9 cellular contexts compared by ENCODE assay signal in genomic region chr2:113156278-113157107, GRCh38. TPM values are rescaled to one million over a fixed set of nuclear protein-coding genes. Genes with fewer than 3 reads are reported as not detected.
DNase-seq lines count a peak whose midpoint lies in the region; ATAC-seq, FAIRE-seq and TF ChIP-seq lines count a peak whose summit lies in the region.
"Had no signal": no experiment of that assay in that cellular context is flagged by ENCODE, and none has a peak within 500 bp of the region (broad histone marks: within the 10 kb centered on the region; RNA-seq: fewer than 3 reads in every experiment).

No MANE protein-coding gene starts in this region.

- no peak overlapping the region for H3K27ac Mint-ChIP-seq in HFFc6
- peak overlapping the region; percentile 71 for H3K27ac Mint-ChIP-seq in activated naive CD8-positive, alpha-beta T cell treated with anti-CD3 and anti-CD28 coated beads, Interleukin-2, amount 10 ng/mL, durations not matched to agents 7 days and 5 days

- H3K27me3 ChIP-seq in BLaER1 (peaks cover 34% of the 10 kb centered on the region), mesenchymal stem cell (ENCODE audit: control insufficient read depth in 1 of 2, insufficient read depth in 1 of 2, low read length in 2 of 2) (no peaks in the 10 kb centered on the region)

- no peak overlapping the region for H2BK5ac ChIP-seq in mesenchymal stem cell (ENCODE audit: low read depth, low read length, poor library complexity, severe bottlenecking)

- no peak overlapping the region for H3K27ac ChIP-seq in BLaER1
- no peak overlapping the region for H3K27ac ChIP-seq in mesenchymal stem cell (ENCODE audit: low read length, poor library complexity, severe bottlenecking)

- H3K9me3 ChIP-seq in BLaER1 (no peaks in the 10 kb centered on the region), mesenchymal stem cell (ENCODE audit: control insufficient read depth, low read length) (no peaks in the 10 kb centered on the region)

- H3K9ac ChIP-seq in BLaER1 (no peak overlapping the region), mesenchymal stem cell (ENCODE audit: low read length) (no peak overlapping the region)

- POLR2A ChIA-PET in activated naive CD8-positive, alpha-beta T cell treated with anti-CD3 and anti-CD28 coated beads, Interleukin-2, amount 10 ng/mL, durations not matched to agents 7 days and 5 days (lab: Charles Lee), result interaction anchor here (1.5 to 4.4 kb wide), 4 partner anchors 10 to 43 kb away, joined by 7 to 85 read pairs (median 35); partner anchors contain the start of gene PSD4

- no peaks in the 10 kb centered on the region for H3K9me3 Mint-ChIP-seq in HFFc6
- H3K9me3 Mint-ChIP-seq in activated naive CD8-positive, alpha-beta T cell treated with anti-CD3 and anti-CD28 coated beads, Interleukin-2, amount 10 ng/mL, durations not matched to agents 7 days and 5 days, result no peaks in the 10 kb centered on the region

- H3K4me2 ChIP-seq in BLaER1 (peak overlapping the region; percentile 95), mesenchymal stem cell (ENCODE audit: low read length, poor library complexity, severe bottlenecking) (peak overlapping the region; percentile 79)

- TF ChIP-seq POLR2A in GM18505 (IDR thresholded peaks at IDR 0.05; ENCODE audit: borderline replicate concordance, extremely low read depth, insufficient read depth, insufficient read length), result no peak

- no peak for FAIRE-seq in RCC 7860 (lab: Jason Lieb, UNC)

- H2BK120ac ChIP-seq in mesenchymal stem cell (ENCODE audit: low read depth, low read length), result no peak overlapping the region

- H3K18ac ChIP-seq in mesenchymal stem cell (ENCODE audit: low read depth in 1 of 2, low read length in 2 of 2), result no peak overlapping the region

- peaks cover 19% of the 10 kb centered on the region for H3K4me1 Mint-ChIP-seq in HFFc6 (ENCODE audit: low read depth)
- peaks cover 22% of the 10 kb centered on the region for H3K4me1 Mint-ChIP-seq in activated naive CD8-positive, alpha-beta T cell treated with anti-CD3 and anti-CD28 coated beads, Interleukin-2, amount 10 ng/mL, durations not matched to agents 7 days and 5 days

- no peak overlapping the region for H4K91ac ChIP-seq in mesenchymal stem cell (ENCODE audit: low read length)

- ATAC-seq in activated naive CD8-positive, alpha-beta T cell treated with anti-CD3 and anti-CD28 coated beads, Interleukin-2, amount 10 ng/mL, durations not matched to agents 7 days and 5 days (ENCODE audit: low read depth), result no peak
- ATAC-seq in GM18505 (IDR thresholded peaks at IDR 0.05; ENCODE audit: unreplicated experiment), result no peak

- H4K8ac ChIP-seq in mesenchymal stem cell (ENCODE audit: low read length), result no peak overlapping the region

- no peaks in the 10 kb centered on the region for H3K36me3 ChIP-seq in BLaER1
- H3K36me3 ChIP-seq in mesenchymal stem cell (ENCODE audit: control insufficient read depth in 1 of 2, insufficient read depth in 2 of 2, low read depth in 1 of 2, low read length in 2 of 2), result no peaks in the 10 kb centered on the region

- H2BK12ac ChIP-seq in mesenchymal stem cell (ENCODE audit: low read length in 2 of 2), result no peak overlapping the region

- DNase-seq in HFFc6 (no peak), mesenchymal stem cell (no peak), ureter (ENCODE audit: low spot score) (no peak), OCI-M2 (lab: John Stamatoyannopoulos, UW; ENCODE audit: unreplicated experiment) (no peak), RCC 7860 (ENCODE audit: low spot score) (no peak)
- DNase-seq in activated naive CD8-positive, alpha-beta T cell treated with anti-CD3 and anti-CD28 coated beads, Interleukin-2, amount 10 ng/mL, durations not matched to agents 7 days and 5 days, result no peak

- no peaks in the 10 kb centered on the region for H4K20me1 ChIP-seq in BLaER1

- no peak overlapping the region for H2AK5ac ChIP-seq in mesenchymal stem cell (ENCODE audit: low read length, severe bottlenecking)

- no peaks in the 10 kb centered on the region for H3K79me1 ChIP-seq in mesenchymal stem cell (replicated peaks; ENCODE audit: low read length, poor library complexity, severe bottlenecking)

- peak overlapping the region; percentile 70 for H3K4me3 ChIP-seq in BLaER1
- peak overlapping the region; percentile 39 to 76 for H3K4me3 ChIP-seq in mesenchymal stem cell (ENCODE audit: insufficient read depth in 1 of 2, low read depth in 1 of 2, low read length in 2 of 2)

- H2AFZ ChIP-seq in mesenchymal stem cell (ENCODE audit: low read depth, low read length), result no peak overlapping the region

- no peak overlapping the region for H2BK15ac ChIP-seq in mesenchymal stem cell (ENCODE audit: low read depth, poor library complexity, severe bottlenecking)

- no peak for TF ChIP-seq CTCF in HFFc6 (IDR thresholded peaks at IDR 0.05)

- H3K14ac ChIP-seq in mesenchymal stem cell (ENCODE audit: low read length in 2 of 2), result no peak overlapping the region

- peak overlapping the region; percentile 43 for H3K4me3 Mint-ChIP-seq in HFFc6
- H3K4me3 Mint-ChIP-seq in activated naive CD8-positive, alpha-beta T cell treated with anti-CD3 and anti-CD28 coated beads, Interleukin-2, amount 10 ng/mL, durations not matched to agents 7 days and 5 days, result peak overlapping the region; percentile 76

- peaks cover 15% of the 10 kb centered on the region for H3K4me1 ChIP-seq in BLaER1
- H3K4me1 ChIP-seq in mesenchymal stem cell (ENCODE audit: control insufficient read depth, insufficient read depth, low read depth, low read length), result peaks cover 9% of the 10 kb centered on the region

- WGBS in mesenchymal stem cell, result 65% methylated on average over 7 of the region's 9 CpGs

- H3K4ac ChIP-seq in mesenchymal stem cell (ENCODE audit: low read depth in 1 of 2, low read length in 2 of 2), result no peak overlapping the region

- H3K36me3 Mint-ChIP-seq in HFFc6 (ENCODE audit: low read depth), result no peaks in the 10 kb centered on the region
- H3K36me3 Mint-ChIP-seq in activated naive CD8-positive, alpha-beta T cell treated with anti-CD3 and anti-CD28 coated beads, Interleukin-2, amount 10 ng/mL, durations not matched to agents 7 days and 5 days, result peaks cover 2% of the 10 kb centered on the region

- H3K27me3 Mint-ChIP-seq in HFFc6 (ENCODE audit: insufficient read depth), result peaks cover 8% of the 10 kb centered on the region
- peaks cover 2% of the 10 kb centered on the region for H3K27me3 Mint-ChIP-seq in activated naive CD8-positive, alpha-beta T cell treated with anti-CD3 and anti-CD28 coated beads, Interleukin-2, amount 10 ng/mL, durations not matched to agents 7 days and 5 days

- no peak overlapping the region for H3K23ac ChIP-seq in mesenchymal stem cell (ENCODE audit: low read length in 2 of 2)

RNA-seq across cellular contexts. Expression of gene PSD4, which starts 17.3 kb away (rescaled TPM):
- total RNA-seq in HFFc6 (2021; fragmentation: NEBNext Ultra II Directional; extraction: Animal tissue kit (Norgen Biotek cat#: 25700)), result 1 to 10 TPM in 5 of 6 experiments, under 1 TPM in 1; 0.76 to 1.8 (median 1.1) TPM
- 100 to 1,000 TPM; 361 to 385 TPM for total RNA-seq in activated naive CD8-positive, alpha-beta T cell treated with anti-CD3 and anti-CD28 coated beads, Interleukin-2, amount 10 ng/mL, durations not matched to agents 7 days and 5 days
- 0.37 TPM for polyA plus RNA-seq in mesenchymal stem cell (2013, experiment 1 of 2)
- 0.45 TPM for polyA plus RNA-seq in mesenchymal stem cell (2013, experiment 2 of 2)
- 55.1 TPM for total RNA-seq in ureter

RNA-seq across cellular contexts. Expression of gene IL1RN, which starts 29.1 kb away (rescaled TPM):
- total RNA-seq in HFFc6 (2021; fragmentation: NEBNext Ultra II Directional; extraction: Animal tissue kit (Norgen Biotek cat#: 25700)), result not detected
- total RNA-seq in activated naive CD8-positive, alpha-beta T cell treated with anti-CD3 and anti-CD28 coated beads, Interleukin-2, amount 10 ng/mL, durations not matched to agents 7 days and 5 days, result 1 to 10 TPM; 2.1 to 4.0 TPM
- not detected for polyA plus RNA-seq in mesenchymal stem cell (2013, experiment 1 of 2)
- polyA plus RNA-seq in mesenchymal stem cell (2013, experiment 2 of 2), result not detected
- total RNA-seq in ureter, result 80.2 TPM
- total RNA-seq: fibroblast of lung had no signal

Comparison
In these comparisons a context has a peak if more than half of its experiments do, and no peak if none do; other contexts are left out.
1. RNA of gene PSD4, which starts 17.3 kb away (total RNA-seq): 361 to 385 TPM in activated naive CD8-positive, alpha-beta T cell treated with anti-CD3 and anti-CD28 coated beads, Interleukin-2, amount 10 ng/mL, durations not matched to agents 7 days and 5 days and 55.1 TPM in ureter (single experiment); 0.76 to 1.8 TPM in HFFc6; every median in the first group is over 10 times any median in the second.
2. RNA of gene IL1RN, which starts 29.1 kb away (total RNA-seq): 80.2 TPM in ureter (single experiment); 2.1 to 4.0 TPM in activated naive CD8-positive, alpha-beta T cell treated with anti-CD3 and anti-CD28 coated beads, Interleukin-2, amount 10 ng/mL, durations not matched to agents 7 days and 5 days and not detected in HFFc6; every median in the first group is over 10 times any median in the second.